Comparison of ENCODE assay signal across 9 cellular contexts in the genomic region with DNA sequence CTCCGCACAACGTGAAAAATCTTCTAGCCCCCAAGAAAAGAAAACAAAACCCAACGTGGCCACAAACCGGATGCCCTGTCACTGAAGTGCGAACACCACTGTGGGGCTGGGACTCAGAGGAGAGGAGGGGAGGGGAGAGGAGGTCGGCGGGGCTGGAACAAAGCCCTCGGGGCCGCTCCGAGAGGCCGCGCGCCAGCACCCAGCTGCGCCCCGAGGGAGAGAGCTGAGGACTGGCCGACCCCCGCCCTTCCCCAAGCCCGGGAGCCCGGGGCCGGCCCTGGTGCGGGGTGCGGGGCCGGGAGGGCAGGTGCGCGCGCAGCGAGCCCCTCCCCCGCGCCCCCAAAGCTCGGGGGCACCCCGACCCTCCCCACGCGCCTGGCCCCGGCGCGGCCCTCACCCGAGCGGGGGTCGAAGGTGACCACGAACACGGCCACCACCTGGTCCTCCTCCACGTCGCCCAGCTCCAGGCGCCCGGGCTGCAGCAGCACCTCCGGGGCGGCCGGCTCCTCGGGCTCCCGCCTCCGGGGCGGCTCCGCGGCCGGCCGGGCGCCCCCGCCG. TPM values are rescaled to one million over a fixed set of nuclear protein-coding genes. Genes with fewer than 3 reads are reported as not detected.
DNase-seq lines count a peak whose midpoint lies in the region; ATAC-seq and TF ChIP-seq lines count a peak whose summit lies in the region.
"Had no signal": no experiment of that assay in that cellular context is flagged by ENCODE, and none has a peak within 500 bp of the region (broad histone marks: within the 10 kb centered on the region; RNA-seq: fewer than 3 reads in every experiment).

No MANE protein-coding gene starts in this region.

- WGBS in ovary, 3 donors = 0 to 2% (median 1%) methylated on average over 10 to 59 of the region's 59 CpGs
- WGBS in tibial nerve, 2 donors = 0 to 1% methylated on average over 13 to 25 of the region's 59 CpGs

- TF ChIP-seq EP300 in ovary (IDR thresholded peaks at IDR 0.05) = no peak
- TF ChIP-seq EP300 in tibial nerve (IDR thresholded peaks at IDR 0.05) = no peak

- no peaks in the 10 kb centered on the region for H4K20me1 ChIP-seq in PC-3 (ENCODE audit: low read length)

- H3K9ac ChIP-seq in PC-3 (ENCODE audit: low read length) = peak overlapping the region; percentile 55; the same call in 1 of the 2 replicates

- H3K9me3 Mint-ChIP-seq in activated T-helper 2 cell treated with anti-CD3 and anti-CD28 coated beads, Interferon-gamma antibody, Interleukin-2, Interleukin-4, amounts not matched to agents 10 μg/mL and 5 μg/mL and 100 μg/mL, durations not matched to agents 14 hours and 24 hours and 36 hours = no peaks in the 10 kb centered on the region

- H3F3A ChIP-seq in PC-3 (ENCODE audit: low read length, unreplicated experiment) = no peaks in the 10 kb centered on the region

- peaks cover 10% of the 10 kb centered on the region for H3K36me3 Mint-ChIP-seq in activated T-helper 2 cell treated with anti-CD3 and anti-CD28 coated beads, Interferon-gamma antibody, Interleukin-2, Interleukin-4, amounts not matched to agents 10 μg/mL and 5 μg/mL and 100 μg/mL, durations not matched to agents 14 hours and 24 hours and 36 hours (ENCODE audit: low read depth)

- H3K9me2 ChIP-seq in PC-3 (replicated peaks; ENCODE audit: low read length) = no peaks in the 10 kb centered on the region

- DNase-seq in AG08396 (ENCODE audit: low spot score) = peak; percentile 58
- peak; percentile 40 for DNase-seq in PC-3
- peak; percentile 65 for DNase-seq in activated T-helper 2 cell treated with anti-CD3 and anti-CD28 coated beads, Interferon-gamma antibody, Interleukin-2, Interleukin-4, amounts not matched to agents 10 μg/mL and 5 μg/mL and 100 μg/mL, durations not matched to agents 14 hours and 24 hours and 36 hours (ENCODE audit: low spot score)
- DNase-seq in germinal center (ENCODE audit: low spot score) = peak; percentile 71
- DNase-seq in ovary = peak; percentile 37 to 62 (median 57)
- no peak for DNase-seq in tibial nerve (ENCODE audit: low spot score in 2 of 2)

- CTCF ChIA-PET in PC-3 (lab: Charles Lee) = interaction anchor here (0.5 kb wide), 1 partner anchor 503 kb away, joined by 3 read pairs; no protein-coding TSS in a partner anchor

- H3K79me2 ChIP-seq in PC-3 (ENCODE audit: low read length) = peaks cover 34% of the 10 kb centered on the region

- H3K27ac ChIP-seq in PC-3 (ENCODE audit: low read length) = no peak overlapping the region
- peak overlapping the region; percentile 77 to 85 for H3K27ac ChIP-seq in ovary
- peak overlapping the region; percentile 73 to 90 (median 80) for H3K27ac ChIP-seq in tibial nerve

- TF ChIP-seq CTCF in PC-3 (conservative IDR thresholded peaks at IDR 0.05; ENCODE audit: low read depth, low read length) (no peak), ovary (IDR thresholded peaks at IDR 0.05) (no peak), tibial nerve (IDR thresholded peaks at IDR 0.05) (no peak)

- peak overlapping the region; percentile 74 for H2AFZ ChIP-seq in PC-3 (ENCODE audit: low read length)

- H3K4me1 ChIP-seq in PC-3 (ENCODE audit: insufficient read depth, low read length) = peaks cover 60% of the 10 kb centered on the region
- no peaks in the 10 kb centered on the region for H3K4me1 ChIP-seq in ovary (ENCODE audit: insufficient read depth)
- H3K4me1 ChIP-seq in tibial nerve = peaks cover 0 to 45% (median 5%) of the 10 kb centered on the region in 4 donors

- H3K4me2 ChIP-seq in PC-3 (ENCODE audit: low read length) = peak overlapping the region; percentile 77

- peaks cover 32% of the 10 kb centered on the region for H3K4me1 Mint-ChIP-seq in activated T-helper 2 cell treated with anti-CD3 and anti-CD28 coated beads, Interferon-gamma antibody, Interleukin-2, Interleukin-4, amounts not matched to agents 10 μg/mL and 5 μg/mL and 100 μg/mL, durations not matched to agents 14 hours and 24 hours and 36 hours (ENCODE audit: low read depth)

- peak overlapping the region; percentile 44 for H3K27ac Mint-ChIP-seq in activated T-helper 2 cell treated with anti-CD3 and anti-CD28 coated beads, Interferon-gamma antibody, Interleukin-2, Interleukin-4, amounts not matched to agents 10 μg/mL and 5 μg/mL and 100 μg/mL, durations not matched to agents 14 hours and 24 hours and 36 hours

- H3K36me3 ChIP-seq in PC-3 (ENCODE audit: low read depth, low read length) (no peaks in the 10 kb centered on the region), ovary (no peaks in the 10 kb centered on the region), tibial nerve (no peaks in the 10 kb centered on the region)

- intact Hi-C loops in PC-3 (cut with micrococcal nuclease) = no loop called here
- intact Hi-C loops in activated T-helper 2 cell treated with anti-CD3 and anti-CD28 coated beads, Interferon-gamma antibody, Interleukin-2, Interleukin-4, amounts not matched to agents 10 μg/mL and 5 μg/mL and 100 μg/mL, durations not matched to agents 14 hours and 24 hours and 36 hours (cut with micrococcal nuclease) = loop anchor here (1.0 to 5.0 kb wide), 3 partner anchors 27 to 39 kb away; a partner anchor contains a TSS
- intact Hi-C loops in ovary (cut with DNase I) = no loop called here

- POLR2A ChIA-PET in PC-3 (lab: Charles Lee; ENCODE audit: unreplicated experiment) = interaction anchor here (1.5 kb wide), 1 partner anchor 36 kb away, joined by 10 read pairs; a partner anchor contains a TSS

- peaks cover 18% of the 10 kb centered on the region for H3K27me3 Mint-ChIP-seq in activated T-helper 2 cell treated with anti-CD3 and anti-CD28 coated beads, Interferon-gamma antibody, Interleukin-2, Interleukin-4, amounts not matched to agents 10 μg/mL and 5 μg/mL and 100 μg/mL, durations not matched to agents 14 hours and 24 hours and 36 hours (ENCODE audit: low read depth)

- no TSS peak for BruUV-seq in PC-3 (replicated peaks; lab: Mats Ljungman, UMichigan)

- TF ChIP-seq POLR2A in ovary (IDR thresholded peaks at IDR 0.05) = no peak
- TF ChIP-seq POLR2A in tibial nerve (IDR thresholded peaks at IDR 0.05) = no peak

- peak overlapping the region; percentile 75 for H3K4me3 ChIP-seq in PC-3 (ENCODE audit: low read length)
- H3K4me3 ChIP-seq in ovary = peak overlapping the region; percentile 64
- peak overlapping the region; percentile 62 to 93 (median 82) for H3K4me3 ChIP-seq in tibial nerve

- peak overlapping the region; percentile 81 for H3K4me3 Mint-ChIP-seq in activated T-helper 2 cell treated with anti-CD3 and anti-CD28 coated beads, Interferon-gamma antibody, Interleukin-2, Interleukin-4, amounts not matched to agents 10 μg/mL and 5 μg/mL and 100 μg/mL, durations not matched to agents 14 hours and 24 hours and 36 hours (ENCODE audit: low read depth)

- peak; percentile 61 for ATAC-seq in GM18861 (IDR thresholded peaks at IDR 0.05; ENCODE audit: unreplicated experiment)
- ATAC-seq in HG03064 (IDR thresholded peaks at IDR 0.05; ENCODE audit: low read depth, unreplicated experiment) = peak; percentile 82
- peak; percentile 40 for ATAC-seq in PC-3

- H3K9me3 ChIP-seq in PC-3 (ENCODE audit: low read length) (no peaks in the 10 kb centered on the region), ovary (no peaks in the 10 kb centered on the region), tibial nerve (no peaks in the 10 kb centered on the region)

- H3K27me3 ChIP-seq in PC-3 (ENCODE audit: low read length) = no peaks in the 10 kb centered on the region
- no peaks in the 10 kb centered on the region for H3K27me3 ChIP-seq in ovary
- no peaks in the 10 kb centered on the region for H3K27me3 ChIP-seq in tibial nerve

RNA-seq across cellular contexts. Expression of a gene that starts 0.4 kb away (rescaled TPM):
- total RNA-seq in PC-3 (2014; rRNA removed) = 6.7 and 6.9 TPM in 2 replicates
- total RNA-seq in activated T-helper 2 cell treated with anti-CD3 and anti-CD28 coated beads, Interferon-gamma antibody, Interleukin-2, Interleukin-4, amounts not matched to agents 10 μg/mL and 5 μg/mL and 100 μg/mL, durations not matched to agents 14 hours and 24 hours and 36 hours = 32.0 and 32.8 TPM in 2 replicates
- 10 to 100 TPM in 6 of 7 donors, 1 to 10 TPM in 1; 8.9 to 15.7 (median 13.0) TPM for total RNA-seq in ovary
- polyA plus RNA-seq in ovary = 10 to 100 TPM in 1 of 2 donors, 1 to 10 TPM in 1; 6.0 to 13.2 TPM
- total RNA-seq in tibial nerve = 10 to 100 TPM; 14.1 to 16.7 (median 15.5) TPM

RNA-seq across cellular contexts. Expression of a gene that starts 6.6 kb away (rescaled TPM):
- total RNA-seq in PC-3 (2014; rRNA removed) (not detected in 2 replicates), ovary (under 1 TPM in 3 of 7 donors, not detected in 4; 0.07 to 0.27 (median 0.20) TPM), tibial nerve (not detected)
- total RNA-seq in activated T-helper 2 cell treated with anti-CD3 and anti-CD28 coated beads, Interferon-gamma antibody, Interleukin-2, Interleukin-4, amounts not matched to agents 10 μg/mL and 5 μg/mL and 100 μg/mL, durations not matched to agents 14 hours and 24 hours and 36 hours = 0.05 TPM in 1 of 2 replicates, not detected in the other
- polyA plus RNA-seq in ovary = under 1 TPM in 1 of 2 donors, not detected in 1; 0.11 TPM
- total RNA-seq: LHCN-M2 had no signal

RNA-seq across cellular contexts. Expression of a gene that starts 36.6 kb away (rescaled TPM):
- 212 and 269 TPM in 2 replicates for total RNA-seq in PC-3 (2014; rRNA removed)
- 244 and 245 TPM in 2 replicates for total RNA-seq in activated T-helper 2 cell treated with anti-CD3 and anti-CD28 coated beads, Interferon-gamma antibody, Interleukin-2, Interleukin-4, amounts not matched to agents 10 μg/mL and 5 μg/mL and 100 μg/mL, durations not matched to agents 14 hours and 24 hours and 36 hours
- 100 to 1,000 TPM in 1 of 7 donors, 10 to 100 TPM in 6; 79.3 to 109 (median 91.4) TPM for total RNA-seq in ovary
- 100 to 1,000 TPM; 142 to 228 TPM for polyA plus RNA-seq in ovary
- total RNA-seq in tibial nerve = 10 to 100 TPM; 77.9 to 96.3 (median 87.0) TPM

Comparison
In these comparisons a context has a peak if more than half of its experiments do, and no peak if none do; other contexts are left out.
1. DNase-seq: peak in AG08396 (single experiment), PC-3 (single experiment), activated T-helper 2 cell treated with anti-CD3 and anti-CD28 coated beads, Interferon-gamma antibody, Interleukin-2, Interleukin-4, amounts not matched to agents 10 μg/mL and 5 μg/mL and 100 μg/mL, durations not matched to agents 14 hours and 24 hours and 36 hours (single experiment), germinal center (single experiment) and ovary (5 of 5); none in tibial nerve (0 of 2).
2. Peak in every context shown above with its lines, with median percentiles within 50 percentile points of each other: ATAC-seq and H3K4me3 ChIP-seq.